In the genomic region with DNA sequence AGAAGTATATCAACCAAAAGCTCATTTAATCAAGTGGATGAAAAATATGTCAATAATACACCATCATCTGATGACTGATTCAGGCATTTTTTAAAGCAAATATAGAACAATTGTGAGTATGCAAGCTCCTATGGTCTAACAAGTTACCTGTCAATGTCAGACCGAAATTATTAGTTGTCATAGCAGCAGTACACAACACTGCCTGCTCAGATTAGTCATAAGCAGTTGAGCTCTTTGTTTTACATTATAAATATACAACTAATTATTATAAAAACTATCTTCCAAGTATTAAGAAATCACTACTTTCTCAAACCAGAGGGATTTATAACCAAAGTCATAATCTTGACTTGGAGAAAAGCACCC, we compare ENCODE assay signal across 9 cellular contexts.
DNase-seq lines count a peak whose midpoint lies in the region; ATAC-seq and TF ChIP-seq lines count a peak whose summit lies in the region.
"Had no signal": no experiment of that assay in that cellular context is flagged by ENCODE, and none has a peak within 500 bp of the region (broad histone marks: within the 10 kb centered on the region; RNA-seq: fewer than 3 reads in every experiment).

No MANE protein-coding gene starts in this region.

- peaks cover 8% of the 10 kb centered on the region for H3K4me1 ChIP-seq in foreskin keratinocyte
- H3K4me1 ChIP-seq in heart left ventricle: peaks cover 0 to 80% (median 0%) of the 10 kb centered on the region in 12 donors

- peaks cover 31% of the 10 kb centered on the region for H3K36me3 Mint-ChIP-seq in activated CD4-positive, alpha-beta memory T cell treated with anti-CD3 and anti-CD28 coated beads for 36 hours
- H3K36me3 Mint-ChIP-seq in stimulated activated memory B cell treated with anti-CD40 and anti-IgM and Interleukin-4, amounts not matched to agents 10 μg/mL and 1 μg/mL and 100 μg/mL, for 72 hours: peaks cover 34% of the 10 kb centered on the region

- H3K4me3 Mint-ChIP-seq in activated CD4-positive, alpha-beta memory T cell treated with anti-CD3 and anti-CD28 coated beads for 36 hours: no peak overlapping the region
- no peak overlapping the region for H3K4me3 Mint-ChIP-seq in stimulated activated memory B cell treated with anti-CD40 and anti-IgM and Interleukin-4, amounts not matched to agents 10 μg/mL and 1 μg/mL and 100 μg/mL, for 72 hours

- H3K36me3 ChIP-seq in heart left ventricle: no peaks in the 10 kb centered on the region

- 88 to 97% (median 91%) methylated on average over 1 of the region's 1 CpG for WGBS in heart left ventricle, 4 donors

- H3K9me3 Mint-ChIP-seq in activated CD4-positive, alpha-beta memory T cell treated with anti-CD3 and anti-CD28 coated beads for 36 hours: no peaks in the 10 kb centered on the region
- no peaks in the 10 kb centered on the region for H3K9me3 Mint-ChIP-seq in stimulated activated memory B cell treated with anti-CD40 and anti-IgM and Interleukin-4, amounts not matched to agents 10 μg/mL and 1 μg/mL and 100 μg/mL, for 72 hours

- H3K27me3 ChIP-seq in HL-60 (ENCODE audit: insufficient read depth, poor library complexity, severe bottlenecking) (no peaks in the 10 kb centered on the region), foreskin keratinocyte (no peaks in the 10 kb centered on the region), heart left ventricle (no peaks in the 10 kb centered on the region)

- POLR2A ChIA-PET in activated CD4-positive, alpha-beta memory T cell treated with anti-CD3 and anti-CD28 coated beads for 36 hours (lab: Charles Lee): interaction anchor here (0.7 to 1.3 kb wide), 5 partner anchors 10 to 283 kb away, joined by 3 to 7 read pairs (median 3); a partner anchor contains a TSS

- peak overlapping the region; percentile 84 for H3K27ac Mint-ChIP-seq in activated CD4-positive, alpha-beta memory T cell treated with anti-CD3 and anti-CD28 coated beads for 36 hours
- H3K27ac Mint-ChIP-seq in stimulated activated memory B cell treated with anti-CD40 and anti-IgM and Interleukin-4, amounts not matched to agents 10 μg/mL and 1 μg/mL and 100 μg/mL, for 72 hours: peak overlapping the region; percentile 83

- intact Hi-C loops in activated CD4-positive, alpha-beta memory T cell treated with anti-CD3 and anti-CD28 coated beads for 36 hours (cut with micrococcal nuclease): loop anchor here (1.0 to 5.0 kb wide), 2 partner anchors 12 to 32 kb away; no protein-coding TSS in a partner anchor
- intact Hi-C loops in heart left ventricle (cut with DNase I): no loop called here

- H3K9me3 ChIP-seq in heart left ventricle: no peaks in the 10 kb centered on the region

- H3K27ac ChIP-seq in HL-60 (replicated peaks) (peak overlapping the region; percentile 71), foreskin keratinocyte (peak overlapping the region; percentile 11), heart left ventricle (peak overlapping the region in 1 of 12 donors; percentile 74)

- ATAC-seq in foreskin keratinocyte (peak; percentile 94), heart left ventricle (no peak)
- ATAC-seq in stimulated activated memory B cell treated with anti-CD40 and anti-IgM and Interleukin-4, amounts not matched to agents 10 μg/mL and 1 μg/mL and 100 μg/mL, for 72 hours: no peak

- TF ChIP-seq POLR2A in heart left ventricle (IDR thresholded peaks at IDR 0.05): no peak

- CTCF ChIA-PET in activated CD4-positive, alpha-beta memory T cell treated with anti-CD3 and anti-CD28 coated beads for 36 hours (lab: Charles Lee): interaction anchor here (0.9 to 3.8 kb wide), 8 partner anchors 9 to 283 kb away, joined by 3 to 23 read pairs (median 4); a partner anchor contains a TSS

- no peak overlapping the region for H3K4me3 ChIP-seq in HL-60 (replicated peaks; ENCODE audit: insufficient read depth, low read length)
- H3K4me3 ChIP-seq in heart left ventricle: no peak overlapping the region

- DNase-seq in HL-60 (ENCODE audit: low read depth in 1 of 2, low spot score in 1 of 2) (no peak), foreskin keratinocyte (peak; percentile 54 to 57), NK-92 (lab: John Stamatoyannopoulos, UW; ENCODE audit: unreplicated experiment) (no peak), SW480 (ENCODE audit: low spot score) (no peak), heart left ventricle (no peak)
- no peak for DNase-seq in activated CD4-positive, alpha-beta memory T cell treated with anti-CD3 and anti-CD28 coated beads for 36 hours
- DNase-seq: kidney, NCI-H1092 had no signal

- H3K4me1 Mint-ChIP-seq in activated CD4-positive, alpha-beta memory T cell treated with anti-CD3 and anti-CD28 coated beads for 36 hours (ENCODE audit: low read depth): peaks cover 94% of the 10 kb centered on the region
- peaks cover 94% of the 10 kb centered on the region for H3K4me1 Mint-ChIP-seq in stimulated activated memory B cell treated with anti-CD40 and anti-IgM and Interleukin-4, amounts not matched to agents 10 μg/mL and 1 μg/mL and 100 μg/mL, for 72 hours

- TF ChIP-seq CTCF in HL-60 (IDR thresholded peaks at IDR 0.05; ENCODE audit: insufficient read depth, low read length) (no peak), foreskin keratinocyte (conservative IDR thresholded peaks at IDR 0.05) (no peak), heart left ventricle (IDR thresholded peaks at IDR 0.05) (no peak)

- H3K27me3 Mint-ChIP-seq in activated CD4-positive, alpha-beta memory T cell treated with anti-CD3 and anti-CD28 coated beads for 36 hours: no peaks in the 10 kb centered on the region
- H3K27me3 Mint-ChIP-seq in stimulated activated memory B cell treated with anti-CD40 and anti-IgM and Interleukin-4, amounts not matched to agents 10 μg/mL and 1 μg/mL and 100 μg/mL, for 72 hours: no peaks in the 10 kb centered on the region

Comparison
In these comparisons a context has a peak if more than half of its experiments do, and no peak if none do; other contexts are left out.
1. DNase-seq: peak in foreskin keratinocyte (2 of 2); none in HL-60 (0 of 2), activated CD4-positive, alpha-beta memory T cell treated with anti-CD3 and anti-CD28 coated beads for 36 hours (single experiment), NK-92 (single experiment), SW480 (single experiment) and heart left ventricle (0 of 5).